In genomic region chr7:66116680-66117079, GRCh38 we compare ENCODE assay signal across 7 cellular contexts. TPM values are rescaled to one million over a fixed set of nuclear protein-coding genes. Genes with fewer than 3 reads are reported as not detected.
A peak's percentile ranks its signal among the peaks of the same experiment; 100 is the strongest.
DNase-seq lines count a peak whose midpoint lies in the region; ATAC-seq, FAIRE-seq and TF ChIP-seq lines count a peak whose summit lies in the region.
"Not testable (repeated sequence)": the region's sequence is repeated elsewhere in the genome, so short reads cannot be mapped to it uniquely, and the experiment has no call there.

No MANE protein-coding gene starts in this region.

- FAIRE-seq in HepG2 (lab: Jason Lieb, UNC) = not testable (repeated sequence)

- H4K20me1 ChIP-seq in HepG2 (ENCODE audit: insufficient read depth, low read length) = not testable (repeated sequence)

- BruUV-seq in HepG2 (replicated peaks; lab: Mats Ljungman, UMichigan) = not testable (repeated sequence)

- POLR2A ChIA-PET in CD4-positive, alpha-beta memory T cell (lab: Charles Lee; ENCODE audit: partially characterized antibody) = not testable (repeated sequence)
- POLR2A ChIA-PET in HepG2 (lab: Yijun Ruan, JAX) = interaction anchor here (2.8 kb wide), 1 partner anchor 377 kb away, joined by 11 read pairs; no protein-coding TSS in a partner anchor

- not testable (repeated sequence) for H2AFZ ChIP-seq in HepG2 (ENCODE audit: low read length)

- not testable (repeated sequence) for H3K36me3 ChIP-seq in CD4-positive, alpha-beta memory T cell (ENCODE audit: insufficient read depth, low read length); adipocyte (ENCODE audit: control insufficient read depth, insufficient read depth, low read length, severe bottlenecking)
- H3K36me3 ChIP-seq in HepG2 (replicated peaks in 1 of 2; ENCODE audit: control insufficient read depth in 1 of 2, insufficient read depth in 2 of 2, low read length in 2 of 2) = peaks cover 0 to 14% of the 10 kb centered on the region in 2 experiments; a peak in 1 of 5 replicates

- not testable (repeated sequence) for H3K27me3 ChIP-seq in CD4-positive, alpha-beta memory T cell (ENCODE audit: insufficient read depth, low read length); adipocyte (replicated peaks; ENCODE audit: control insufficient read depth, insufficient read depth, low read length); HepG2 (ENCODE audit: control insufficient read depth in 1 of 2, insufficient read depth in 2 of 2, low read length in 2 of 2)

- not testable (repeated sequence) for H3K9me3 Mint-ChIP-seq in CD4-positive, alpha-beta memory T cell; IgD-negative memory B cell; T-helper 1 cell treated with Interleukin-12 subunit alpha and Interleukin-12 subunit beta and Interleukin-4 antibody, amounts not matched to agents 30 μg/mL and 1 μg/mL, for 36 hours; activated T-cell treated with anti-CD3 and anti-CD28 coated beads, Interleukin-2, amount 50 U/mL, for 24 hours; neural crest cell

- CTCF ChIA-PET in CD4-positive, alpha-beta memory T cell (lab: Charles Lee; ENCODE audit: partially characterized antibody); HepG2 (lab: Yijun Ruan, JAX; ENCODE audit: low intra/inter-chr PET ratio, low total read pairs): not testable (repeated sequence)

- peak overlapping the region; percentile 41 to 95 (median 72) for H3K4me3 Mint-ChIP-seq in CD4-positive, alpha-beta memory T cell
- H3K4me3 Mint-ChIP-seq in IgD-negative memory B cell (peak overlapping the region in 3 of 4 donors; percentile 83 to 98 (median 96)), neural crest cell (peak overlapping the region; percentile 86)
- H3K4me3 Mint-ChIP-seq in T-helper 1 cell treated with Interleukin-12 subunit alpha and Interleukin-12 subunit beta and Interleukin-4 antibody, amounts not matched to agents 30 μg/mL and 1 μg/mL, for 36 hours = peak overlapping the region; percentile 59
- H3K4me3 Mint-ChIP-seq in activated T-cell treated with anti-CD3 and anti-CD28 coated beads, Interleukin-2, amount 50 U/mL, for 24 hours = peak overlapping the region; percentile 99

- TF ChIP-seq EP300 in HepG2 (IDR thresholded peaks at IDR 0.05; ENCODE audit: low read depth in 2 of 2, low read length in 2 of 2); HepG2 (CRISPR knock-in tag; IDR thresholded peaks at IDR 0.05; ENCODE audit: borderline replicate concordance): not testable (repeated sequence)

- H3K27ac ChIP-seq in CD4-positive, alpha-beta memory T cell (ENCODE audit: low read depth, low read length); HepG2 (ENCODE audit: extremely low read length, insufficient read depth, low read length): not testable (repeated sequence)

- intact Hi-C loops in CD4-positive, alpha-beta memory T cell (cut with micrococcal nuclease); HepG2 (cut with micrococcal nuclease; ENCODE audit: unreplicated experiment): not testable (repeated sequence)

- in situ Hi-C loops in HepG2 (cut with HindIII; ENCODE audit: extremely low pct_ligation_motif_present, low pct_unique_long_range_greater_than_20kb) = not testable (repeated sequence)

- peak overlapping the region in 6 of 7 donors; percentile 30 to 95 (median 80) for H3K27ac Mint-ChIP-seq in CD4-positive, alpha-beta memory T cell
- H3K27ac Mint-ChIP-seq in IgD-negative memory B cell (peak overlapping the region; percentile 50 to 73 (median 63)), neural crest cell (ENCODE audit: unreplicated experiment) (peak overlapping the region; percentile 27)
- H3K27ac Mint-ChIP-seq in T-helper 1 cell treated with Interleukin-12 subunit alpha and Interleukin-12 subunit beta and Interleukin-4 antibody, amounts not matched to agents 30 μg/mL and 1 μg/mL, for 36 hours = not testable (repeated sequence)
- peak overlapping the region; percentile 84 for H3K27ac Mint-ChIP-seq in activated T-cell treated with anti-CD3 and anti-CD28 coated beads, Interleukin-2, amount 50 U/mL, for 24 hours

- not testable (repeated sequence) for H3K27me3 Mint-ChIP-seq in CD4-positive, alpha-beta memory T cell; IgD-negative memory B cell; T-helper 1 cell treated with Interleukin-12 subunit alpha and Interleukin-12 subunit beta and Interleukin-4 antibody, amounts not matched to agents 30 μg/mL and 1 μg/mL, for 36 hours (ENCODE audit: low read depth); activated T-cell treated with anti-CD3 and anti-CD28 coated beads, Interleukin-2, amount 50 U/mL, for 24 hours; neural crest cell (ENCODE audit: low read depth)

- peaks cover 0 to 23% of the 10 kb centered on the region in 2 donors for H3K36me3 Mint-ChIP-seq in CD4-positive, alpha-beta memory T cell
- not testable (repeated sequence) for H3K36me3 Mint-ChIP-seq in IgD-negative memory B cell; neural crest cell (ENCODE audit: low read depth)
- H3K36me3 Mint-ChIP-seq in T-helper 1 cell treated with Interleukin-12 subunit alpha and Interleukin-12 subunit beta and Interleukin-4 antibody, amounts not matched to agents 30 μg/mL and 1 μg/mL, for 36 hours (ENCODE audit: low read depth) = peaks cover 22% of the 10 kb centered on the region
- peaks cover 65% of the 10 kb centered on the region for H3K36me3 Mint-ChIP-seq in activated T-cell treated with anti-CD3 and anti-CD28 coated beads, Interleukin-2, amount 50 U/mL, for 24 hours (ENCODE audit: low read depth)

- TF ChIP-seq POLR2A in HepG2 (IDR thresholded peaks at IDR 0.05; ENCODE audit: insufficient read depth in 1 of 2, low read depth in 2 of 2, low read length in 2 of 2) = not testable (repeated sequence)

- H3K4me1 Mint-ChIP-seq in CD4-positive, alpha-beta memory T cell = peaks cover 31 to 61% (median 47%) of the 10 kb centered on the region in 4 donors
- peaks cover 30 to 41% (median 34%) of the 10 kb centered on the region in 3 donors for H3K4me1 Mint-ChIP-seq in IgD-negative memory B cell
- peaks cover 27% of the 10 kb centered on the region for H3K4me1 Mint-ChIP-seq in T-helper 1 cell treated with Interleukin-12 subunit alpha and Interleukin-12 subunit beta and Interleukin-4 antibody, amounts not matched to agents 30 μg/mL and 1 μg/mL, for 36 hours (ENCODE audit: low read depth)
- H3K4me1 Mint-ChIP-seq in activated T-cell treated with anti-CD3 and anti-CD28 coated beads, Interleukin-2, amount 50 U/mL, for 24 hours (ENCODE audit: low read depth) = peaks cover 50% of the 10 kb centered on the region
- H3K4me1 Mint-ChIP-seq in neural crest cell = peaks cover 44% of the 10 kb centered on the region

- H3K9me3 ChIP-seq in CD4-positive, alpha-beta memory T cell (ENCODE audit: control insufficient read depth in 1 of 2, low read length in 2 of 2); adipocyte (ENCODE audit: control insufficient read depth, low read length); HepG2 (ENCODE audit: low read length): not testable (repeated sequence)

- DNase-seq in CD4-positive, alpha-beta memory T cell; activated T-cell treated with anti-CD3 and anti-CD28 coated beads, Interleukin-2, amount 50 U/mL, for 24 hours; adipocyte (ENCODE audit: low read depth); HepG2 (ENCODE audit: low spot score); neural crest cell (ENCODE audit: low read depth, low spot score): not testable (repeated sequence)

- H3K4me3 ChIP-seq in CD4-positive, alpha-beta memory T cell (ENCODE audit: low read length in 2 of 2); HepG2 (replicated peaks in 1 of 3; ENCODE audit: insufficient read depth in 1 of 3, low read depth in 2 of 3, low read length in 3 of 3): not testable (repeated sequence)
- peak overlapping the region; percentile 46 for H3K4me3 ChIP-seq in adipocyte (ENCODE audit: low read length)

- WGBS in HepG2 (ENCODE audit: low lambda C conversion rate) = 98% methylated on average over 10 of the region's 10 CpGs

- H3K9ac ChIP-seq in adipocyte (ENCODE audit: low read length) = peak overlapping the region; percentile 98
- not testable (repeated sequence) for H3K9ac ChIP-seq in HepG2 (ENCODE audit: insufficient read depth, low read depth, low read length)

- H3K79me2 ChIP-seq in HepG2 (ENCODE audit: insufficient read depth, low read length) = peaks cover 59% of the 10 kb centered on the region

- 0 out of 2 replicates have a peak overlapping the region, but pooled peaks have one; percentile 90 for H3K4me2 ChIP-seq in HepG2 (ENCODE audit: low read depth, low read length)

- TF ChIP-seq RAD21 in HepG2 (CRISPR knock-in tag; IDR thresholded peaks at IDR 0.05) = not testable (repeated sequence)

- peaks cover 49% of the 10 kb centered on the region for H3K4me1 ChIP-seq in CD4-positive, alpha-beta memory T cell (ENCODE audit: insufficient read depth, low read length)
- peaks cover 31% of the 10 kb centered on the region for H3K4me1 ChIP-seq in adipocyte (ENCODE audit: control insufficient read depth, insufficient read depth, low read length)
- H3K4me1 ChIP-seq in HepG2 (ENCODE audit: insufficient read depth, low read length) = peaks cover 65% of the 10 kb centered on the region

- ATAC-seq in HepG2 = not testable (repeated sequence)

- not testable (repeated sequence) for TF ChIP-seq CTCF in HepG2 (CRISPR knock-in tag; IDR thresholded peaks at IDR 0.05); neural crest cell (conservative IDR thresholded peaks at IDR 0.05)

RNA-seq across cellular contexts. Expression of gene CRCP, which starts 2.0 kb away (rescaled TPM):
- total RNA-seq in CD4-positive, alpha-beta memory T cell = 10 to 100 TPM; 32.8 to 36.8 TPM
- 10 to 100 TPM; 21.2 to 42.3 TPM for polyA plus RNA-seq in CD4-positive, alpha-beta memory T cell
- polyA plus RNA-seq in IgD-negative memory B cell (51.2 TPM), HepG2 (2011; rRNA removed) (22.7 and 27.7 TPM in 2 replicates)
- total RNA-seq in HepG2 (2016; rRNA removed; fragmentation: Illumina TruSeq; extraction: Trizol) (31.0 and 41.1 TPM in 2 replicates), neural crest cell (35.2 and 38.0 TPM in 2 replicates)
- total RNA-seq in HepG2 (2016; cell fraction: cytosol; rRNA removed; fragmentation: Illumina TruSeq; extraction: Trizol; ENCODE audit: low read depth) = 9.9 and 16.6 TPM in 2 replicates
- 31.6 and 44.5 TPM in 2 replicates for total RNA-seq in HepG2 (2016; cell fraction: insoluble cytoplasmic fraction; rRNA removed; fragmentation: Illumina TruSeq; extraction: Trizol)
- total RNA-seq in HepG2 (2016; cell fraction: membrane; rRNA removed; fragmentation: Illumina TruSeq; extraction: Trizol) = 21.3 and 21.4 TPM in 2 replicates
- total RNA-seq in HepG2 (2016; cell fraction: nucleus; rRNA removed; fragmentation: Illumina TruSeq; extraction: Trizol) = 13.8 and 14.1 TPM in 2 replicates
- polyA plus RNA-seq in HepG2 (2011; cell fraction: cytosol; rRNA removed) = 27.6 and 28.2 TPM in 2 replicates
- polyA plus RNA-seq in HepG2 (2011; cell fraction: nucleus; rRNA removed) = 10.8 and 14.7 TPM in 2 replicates
- polyA plus RNA-seq in HepG2 (2012) = 20.8 and 22.7 TPM in 2 replicates
- 5.1 and 5.2 TPM in 2 replicates for polyA plus RNA-seq in HepG2 (2016; cell fraction: cytosol; fragmentation: Illumina TruSeq; extraction: Trizol; ENCODE audit: low read depth)
- 28.2 and 29.7 TPM in 2 replicates for polyA plus RNA-seq in HepG2 (2016; cell fraction: insoluble cytoplasmic fraction; fragmentation: Illumina TruSeq; extraction: Trizol; ENCODE audit: low read depth)
- polyA plus RNA-seq in HepG2 (2016; cell fraction: membrane; fragmentation: Illumina TruSeq; extraction: Trizol; ENCODE audit: low read depth) = 10.6 and 11.6 TPM in 2 replicates
- polyA plus RNA-seq in HepG2 (2016; cell fraction: nucleus; fragmentation: Illumina TruSeq; extraction: Trizol; ENCODE audit: insufficient read depth, low read depth) = 16.1 and 23.0 TPM in 2 replicates
- 20.8 and 22.0 TPM in 2 replicates for polyA minus RNA-seq in HepG2 (2011; rRNA and poly(A)+ RNA removed; ENCODE audit: low replicate concordance)
- polyA minus RNA-seq in HepG2 (2011; cell fraction: cytosol; rRNA and poly(A)+ RNA removed) = 20.6 and 22.6 TPM in 2 replicates
- polyA minus RNA-seq in HepG2 (2011; cell fraction: nucleus; rRNA and poly(A)+ RNA removed) = 18.3 and 21.8 TPM in 2 replicates

RNA-seq across cellular contexts. Expression of gene ASL, which starts 41.1 kb away (rescaled TPM):
- 10 to 100 TPM; 11.8 to 13.7 TPM for total RNA-seq in CD4-positive, alpha-beta memory T cell
- polyA plus RNA-seq in CD4-positive, alpha-beta memory T cell = 10 to 100 TPM; 10.8 to 15.2 TPM
- 21.8 TPM for polyA plus RNA-seq in IgD-negative memory B cell
- 63.8 and 71.4 TPM in 2 replicates for total RNA-seq in HepG2 (2016; rRNA removed; fragmentation: Illumina TruSeq; extraction: Trizol)
- total RNA-seq in HepG2 (2016; cell fraction: cytosol; rRNA removed; fragmentation: Illumina TruSeq; extraction: Trizol; ENCODE audit: low read depth) = 10.8 and 15.3 TPM in 2 replicates
- 60.6 and 73.6 TPM in 2 replicates for total RNA-seq in HepG2 (2016; cell fraction: insoluble cytoplasmic fraction; rRNA removed; fragmentation: Illumina TruSeq; extraction: Trizol)
- 20.5 and 23.7 TPM in 2 replicates for total RNA-seq in HepG2 (2016; cell fraction: membrane; rRNA removed; fragmentation: Illumina TruSeq; extraction: Trizol)
- total RNA-seq in HepG2 (2016; cell fraction: nucleus; rRNA removed; fragmentation: Illumina TruSeq; extraction: Trizol) = 55.0 and 59.3 TPM in 2 replicates
- polyA plus RNA-seq in HepG2 (2011; rRNA removed) = 96.5 and 146 TPM in 2 replicates
- polyA plus RNA-seq in HepG2 (2011; cell fraction: cytosol; rRNA removed) = 66.0 and 85.0 TPM in 2 replicates
- polyA plus RNA-seq in HepG2 (2011; cell fraction: nucleus; rRNA removed) = 457 and 482 TPM in 2 replicates
- polyA plus RNA-seq in HepG2 (2012) = 39.6 and 57.0 TPM in 2 replicates
- polyA plus RNA-seq in HepG2 (2016; cell fraction: cytosol; fragmentation: Illumina TruSeq; extraction: Trizol; ENCODE audit: low read depth) = 11.1 and 12.7 TPM in 2 replicates
- 58.1 and 62.4 TPM in 2 replicates for polyA plus RNA-seq in HepG2 (2016; cell fraction: insoluble cytoplasmic fraction; fragmentation: Illumina TruSeq; extraction: Trizol; ENCODE audit: low read depth)
- polyA plus RNA-seq in HepG2 (2016; cell fraction: membrane; fragmentation: Illumina TruSeq; extraction: Trizol; ENCODE audit: low read depth) = 16.6 and 18.5 TPM in 2 replicates
- polyA plus RNA-seq in HepG2 (2016; cell fraction: nucleus; fragmentation: Illumina TruSeq; extraction: Trizol; ENCODE audit: insufficient read depth, low read depth) = 139 and 142 TPM in 2 replicates
- polyA minus RNA-seq in HepG2 (2011; rRNA and poly(A)+ RNA removed; ENCODE audit: low replicate concordance) = 24.9 and 94.0 TPM in 2 replicates
- polyA minus RNA-seq in HepG2 (2011; cell fraction: cytosol; rRNA and poly(A)+ RNA removed) = 24.2 and 27.0 TPM in 2 replicates
- polyA minus RNA-seq in HepG2 (2011; cell fraction: nucleus; rRNA and poly(A)+ RNA removed) = 42.9 and 53.5 TPM in 2 replicates
- total RNA-seq in neural crest cell = 23.0 and 23.6 TPM in 2 replicates
